1 cellular context compared by ENCODE assay signal in the genomic region with DNA sequence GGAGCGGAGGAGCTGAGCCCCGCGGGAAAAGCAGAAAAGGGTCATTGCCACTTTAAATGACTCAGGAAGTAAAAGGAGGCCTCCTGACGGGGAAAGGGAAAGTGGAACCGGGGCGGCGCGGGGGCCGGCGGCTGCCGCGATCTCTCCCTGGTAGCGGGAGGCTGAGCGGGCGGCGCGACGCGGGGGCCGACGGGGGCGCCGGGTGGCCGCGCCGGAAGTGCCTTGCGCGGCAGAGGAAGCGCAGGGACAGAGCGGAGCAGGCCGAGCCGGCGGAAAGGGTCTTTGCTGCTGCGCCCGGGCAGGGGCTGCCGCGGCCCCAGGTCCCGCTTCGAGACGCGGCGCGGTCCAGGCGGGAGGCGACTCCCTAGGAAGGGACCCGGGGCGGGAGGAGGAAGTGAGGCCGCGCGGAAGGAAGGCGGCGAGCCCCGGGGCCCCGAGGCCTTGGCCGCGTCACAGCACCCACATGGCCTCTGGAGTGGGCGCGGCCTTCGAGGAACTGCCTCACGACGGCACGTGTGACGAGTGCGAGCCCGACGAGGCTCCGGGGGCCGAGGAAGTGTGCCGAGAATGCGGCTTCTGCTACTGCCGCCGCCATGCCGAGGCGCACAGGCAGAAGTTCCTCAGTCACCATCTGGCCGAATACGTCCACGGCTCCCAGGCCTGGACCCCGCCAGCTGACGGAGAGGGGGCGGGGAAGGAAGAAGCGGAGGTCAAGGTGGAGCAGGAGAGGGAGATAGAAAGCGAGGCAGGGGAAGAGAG.
TF ChIP-seq lines count a peak whose summit lies in the region.

A gene with protein sequence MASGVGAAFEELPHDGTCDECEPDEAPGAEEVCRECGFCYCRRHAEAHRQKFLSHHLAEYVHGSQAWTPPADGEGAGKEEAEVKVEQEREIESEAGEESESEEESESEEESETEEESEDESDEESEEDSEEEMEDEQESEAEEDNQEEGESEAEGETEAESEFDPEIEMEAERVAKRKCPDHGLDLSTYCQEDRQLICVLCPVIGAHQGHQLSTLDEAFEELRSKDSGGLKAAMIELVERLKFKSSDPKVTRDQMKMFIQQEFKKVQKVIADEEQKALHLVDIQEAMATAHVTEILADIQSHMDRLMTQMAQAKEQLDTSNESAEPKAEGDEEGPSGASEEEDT (plus strand): TSS at position 127 of the 759 bp plus-strand sequence. CDS start 337 bp downstream, at position 464.

TF ChIP-seq in K562, 482 proteins besides CTCF, POLR2A, EP300 and RAD21 (continued from another document and continues in another):
- TF ChIP-seq, protein P1, sequence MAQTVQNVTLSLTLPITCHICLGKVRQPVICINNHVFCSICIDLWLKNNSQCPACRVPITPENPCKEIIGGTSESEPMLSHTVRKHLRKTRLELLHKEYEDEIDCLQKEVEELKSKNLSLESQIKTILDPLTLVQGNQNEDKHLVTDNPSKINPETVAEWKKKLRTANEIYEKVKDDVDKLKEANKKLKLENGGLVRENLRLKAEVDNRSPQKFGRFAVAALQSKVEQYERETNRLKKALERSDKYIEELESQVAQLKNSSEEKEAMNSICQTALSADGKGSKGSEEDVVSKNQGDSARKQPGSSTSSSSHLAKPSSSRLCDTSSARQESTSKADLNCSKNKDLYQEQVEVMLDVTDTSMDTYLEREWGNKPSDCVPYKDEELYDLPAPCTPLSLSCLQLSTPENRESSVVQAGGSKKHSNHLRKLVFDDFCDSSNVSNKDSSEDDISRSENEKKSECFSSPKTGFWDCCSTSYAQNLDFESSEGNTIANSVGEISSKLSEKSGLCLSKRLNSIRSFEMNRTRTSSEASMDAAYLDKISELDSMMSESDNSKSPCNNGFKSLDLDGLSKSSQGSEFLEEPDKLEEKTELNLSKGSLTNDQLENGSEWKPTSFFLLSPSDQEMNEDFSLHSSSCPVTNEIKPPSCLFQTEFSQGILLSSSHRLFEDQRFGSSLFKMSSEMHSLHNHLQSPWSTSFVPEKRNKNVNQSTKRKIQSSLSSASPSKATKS (CRISPR knock-in tag; IDR thresholded peaks at IDR 0.05): no peak
- no peak for TF ChIP-seq KLF16 (IDR thresholded peaks at IDR 0.05)
- peak; percentile 97 for TF ChIP-seq BHLHE40 (IDR thresholded peaks at IDR 0.05; ENCODE audit: low read length)
- TF ChIP-seq ZNF668 (CRISPR knock-in tag; IDR thresholded peaks at IDR 0.05): no peak
- TF ChIP-seq BDP1 (IDR thresholded peaks at IDR 0.05; ENCODE audit: insufficient read depth, insufficient read length): no peak
- peak; percentile 90 for TF ChIP-seq DIDO1 (tag; IDR thresholded peaks at IDR 0.05; ENCODE audit: low read depth)
- TF ChIP-seq ZNF551 (CRISPR knock-in tag; IDR thresholded peaks at IDR 0.05): no peak
- TF ChIP-seq, protein P2, sequence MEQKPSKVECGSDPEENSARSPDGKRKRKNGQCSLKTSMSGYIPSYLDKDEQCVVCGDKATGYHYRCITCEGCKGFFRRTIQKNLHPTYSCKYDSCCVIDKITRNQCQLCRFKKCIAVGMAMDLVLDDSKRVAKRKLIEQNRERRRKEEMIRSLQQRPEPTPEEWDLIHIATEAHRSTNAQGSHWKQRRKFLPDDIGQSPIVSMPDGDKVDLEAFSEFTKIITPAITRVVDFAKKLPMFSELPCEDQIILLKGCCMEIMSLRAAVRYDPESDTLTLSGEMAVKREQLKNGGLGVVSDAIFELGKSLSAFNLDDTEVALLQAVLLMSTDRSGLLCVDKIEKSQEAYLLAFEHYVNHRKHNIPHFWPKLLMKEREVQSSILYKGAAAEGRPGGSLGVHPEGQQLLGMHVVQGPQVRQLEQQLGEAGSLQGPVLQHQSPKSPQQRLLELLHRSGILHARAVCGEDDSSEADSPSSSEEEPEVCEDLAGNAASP (IDR thresholded peaks at IDR 0.05): no peak
- TF ChIP-seq CBX3 (IDR thresholded peaks at IDR 0.05; ENCODE audit: borderline replicate concordance in 1 of 2, low read length in 2 of 2): peak in 1 of 2 experiments; percentile 98; a peak in 2 of 3 replicates
- no peak for TF ChIP-seq HMGN3 (IDR thresholded peaks at IDR 0.05; ENCODE audit: borderline replicate concordance, extremely low read depth, insufficient read length, low read depth, low read length)
- TF ChIP-seq, protein P3, sequence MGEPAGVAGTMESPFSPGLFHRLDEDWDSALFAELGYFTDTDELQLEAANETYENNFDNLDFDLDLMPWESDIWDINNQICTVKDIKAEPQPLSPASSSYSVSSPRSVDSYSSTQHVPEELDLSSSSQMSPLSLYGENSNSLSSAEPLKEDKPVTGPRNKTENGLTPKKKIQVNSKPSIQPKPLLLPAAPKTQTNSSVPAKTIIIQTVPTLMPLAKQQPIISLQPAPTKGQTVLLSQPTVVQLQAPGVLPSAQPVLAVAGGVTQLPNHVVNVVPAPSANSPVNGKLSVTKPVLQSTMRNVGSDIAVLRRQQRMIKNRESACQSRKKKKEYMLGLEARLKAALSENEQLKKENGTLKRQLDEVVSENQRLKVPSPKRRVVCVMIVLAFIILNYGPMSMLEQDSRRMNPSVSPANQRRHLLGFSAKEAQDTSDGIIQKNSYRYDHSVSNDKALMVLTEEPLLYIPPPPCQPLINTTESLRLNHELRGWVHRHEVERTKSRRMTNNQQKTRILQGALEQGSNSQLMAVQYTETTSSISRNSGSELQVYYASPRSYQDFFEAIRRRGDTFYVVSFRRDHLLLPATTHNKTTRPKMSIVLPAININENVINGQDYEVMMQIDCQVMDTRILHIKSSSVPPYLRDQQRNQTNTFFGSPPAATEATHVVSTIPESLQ (CRISPR knock-in tag; IDR thresholded peaks at IDR 0.05): peak; percentile 100
- no peak for TF ChIP-seq EZH2 (IDR thresholded peaks at IDR 0.05; ENCODE audit: borderline replicate concordance, low read depth, low read length)
- TF ChIP-seq, protein P4, sequence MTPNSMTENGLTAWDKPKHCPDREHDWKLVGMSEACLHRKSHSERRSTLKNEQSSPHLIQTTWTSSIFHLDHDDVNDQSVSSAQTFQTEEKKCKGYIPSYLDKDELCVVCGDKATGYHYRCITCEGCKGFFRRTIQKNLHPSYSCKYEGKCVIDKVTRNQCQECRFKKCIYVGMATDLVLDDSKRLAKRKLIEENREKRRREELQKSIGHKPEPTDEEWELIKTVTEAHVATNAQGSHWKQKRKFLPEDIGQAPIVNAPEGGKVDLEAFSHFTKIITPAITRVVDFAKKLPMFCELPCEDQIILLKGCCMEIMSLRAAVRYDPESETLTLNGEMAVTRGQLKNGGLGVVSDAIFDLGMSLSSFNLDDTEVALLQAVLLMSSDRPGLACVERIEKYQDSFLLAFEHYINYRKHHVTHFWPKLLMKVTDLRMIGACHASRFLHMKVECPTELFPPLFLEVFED (CRISPR knock-in tag; conservative IDR thresholded peaks at IDR 0.05): no peak
- TF ChIP-seq THRAP3 (IDR thresholded peaks at IDR 0.05; ENCODE audit: borderline replicate concordance): no peak
- TF ChIP-seq ARNT (IDR thresholded peaks at IDR 0.05): peak in 1 of 2 experiments; percentile 68; a peak in 2 of 4 replicates
- TF ChIP-seq HEY1 (CRISPR knock-in tag; IDR thresholded peaks at IDR 0.05; ENCODE audit: borderline replicate concordance): no peak
- TF ChIP-seq, protein P5, sequence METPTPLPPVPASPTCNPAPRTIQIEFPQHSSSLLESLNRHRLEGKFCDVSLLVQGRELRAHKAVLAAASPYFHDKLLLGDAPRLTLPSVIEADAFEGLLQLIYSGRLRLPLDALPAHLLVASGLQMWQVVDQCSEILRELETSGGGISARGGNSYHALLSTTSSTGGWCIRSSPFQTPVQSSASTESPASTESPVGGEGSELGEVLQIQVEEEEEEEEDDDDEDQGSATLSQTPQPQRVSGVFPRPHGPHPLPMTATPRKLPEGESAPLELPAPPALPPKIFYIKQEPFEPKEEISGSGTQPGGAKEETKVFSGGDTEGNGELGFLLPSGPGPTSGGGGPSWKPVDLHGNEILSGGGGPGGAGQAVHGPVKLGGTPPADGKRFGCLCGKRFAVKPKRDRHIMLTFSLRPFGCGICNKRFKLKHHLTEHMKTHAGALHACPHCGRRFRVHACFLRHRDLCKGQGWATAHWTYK (CRISPR knock-in tag; IDR thresholded peaks at IDR 0.05): peak; percentile 59; the same call in 1 of the 2 replicates
- TF ChIP-seq DACH1 (IDR thresholded peaks at IDR 0.05; ENCODE audit: partially characterized antibody): peak; percentile 65
- TF ChIP-seq ZFP36 (IDR thresholded peaks at IDR 0.05; ENCODE audit: low read depth, low read length, partially characterized antibody): no peak
- TF ChIP-seq HCFC1 (IDR thresholded peaks at IDR 0.05; ENCODE audit: low read depth, low read length): peak; percentile 62
- no peak for TF ChIP-seq GABPB2 (CRISPR knock-in tag; conservative IDR thresholded peaks at IDR 0.05)
- TF ChIP-seq, protein P6, sequence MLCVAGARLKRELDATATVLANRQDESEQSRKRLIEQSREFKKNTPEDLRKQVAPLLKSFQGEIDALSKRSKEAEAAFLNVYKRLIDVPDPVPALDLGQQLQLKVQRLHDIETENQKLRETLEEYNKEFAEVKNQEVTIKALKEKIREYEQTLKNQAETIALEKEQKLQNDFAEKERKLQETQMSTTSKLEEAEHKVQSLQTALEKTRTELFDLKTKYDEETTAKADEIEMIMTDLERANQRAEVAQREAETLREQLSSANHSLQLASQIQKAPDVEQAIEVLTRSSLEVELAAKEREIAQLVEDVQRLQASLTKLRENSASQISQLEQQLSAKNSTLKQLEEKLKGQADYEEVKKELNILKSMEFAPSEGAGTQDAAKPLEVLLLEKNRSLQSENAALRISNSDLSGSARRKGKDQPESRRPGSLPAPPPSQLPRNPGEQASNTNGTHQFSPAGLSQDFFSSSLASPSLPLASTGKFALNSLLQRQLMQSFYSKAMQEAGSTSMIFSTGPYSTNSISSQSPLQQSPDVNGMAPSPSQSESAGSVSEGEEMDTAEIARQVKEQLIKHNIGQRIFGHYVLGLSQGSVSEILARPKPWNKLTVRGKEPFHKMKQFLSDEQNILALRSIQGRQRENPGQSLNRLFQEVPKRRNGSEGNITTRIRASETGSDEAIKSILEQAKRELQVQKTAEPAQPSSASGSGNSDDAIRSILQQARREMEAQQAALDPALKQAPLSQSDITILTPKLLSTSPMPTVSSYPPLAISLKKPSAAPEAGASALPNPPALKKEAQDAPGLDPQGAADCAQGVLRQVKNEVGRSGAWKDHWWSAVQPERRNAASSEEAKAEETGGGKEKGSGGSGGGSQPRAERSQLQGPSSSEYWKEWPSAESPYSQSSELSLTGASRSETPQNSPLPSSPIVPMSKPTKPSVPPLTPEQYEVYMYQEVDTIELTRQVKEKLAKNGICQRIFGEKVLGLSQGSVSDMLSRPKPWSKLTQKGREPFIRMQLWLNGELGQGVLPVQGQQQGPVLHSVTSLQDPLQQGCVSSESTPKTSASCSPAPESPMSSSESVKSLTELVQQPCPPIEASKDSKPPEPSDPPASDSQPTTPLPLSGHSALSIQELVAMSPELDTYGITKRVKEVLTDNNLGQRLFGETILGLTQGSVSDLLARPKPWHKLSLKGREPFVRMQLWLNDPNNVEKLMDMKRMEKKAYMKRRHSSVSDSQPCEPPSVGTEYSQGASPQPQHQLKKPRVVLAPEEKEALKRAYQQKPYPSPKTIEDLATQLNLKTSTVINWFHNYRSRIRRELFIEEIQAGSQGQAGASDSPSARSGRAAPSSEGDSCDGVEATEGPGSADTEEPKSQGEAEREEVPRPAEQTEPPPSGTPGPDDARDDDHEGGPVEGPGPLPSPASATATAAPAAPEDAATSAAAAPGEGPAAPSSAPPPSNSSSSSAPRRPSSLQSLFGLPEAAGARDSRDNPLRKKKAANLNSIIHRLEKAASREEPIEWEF (CRISPR knock-in tag; IDR thresholded peaks at IDR 0.05): no peak
- TF ChIP-seq POLR2G (IDR thresholded peaks at IDR 0.05; ENCODE audit: low read depth, low read length): peak; percentile 95
- TF ChIP-seq NCOA6 (IDR thresholded peaks at IDR 0.05): no peak
- no peak for TF ChIP-seq HLTF (IDR thresholded peaks at IDR 0.05)
- TF ChIP-seq ZEB2 (IDR thresholded peaks at IDR 0.05): peak; percentile 50; the same call in 1 of the 2 replicates
- TF ChIP-seq, protein P7, sequence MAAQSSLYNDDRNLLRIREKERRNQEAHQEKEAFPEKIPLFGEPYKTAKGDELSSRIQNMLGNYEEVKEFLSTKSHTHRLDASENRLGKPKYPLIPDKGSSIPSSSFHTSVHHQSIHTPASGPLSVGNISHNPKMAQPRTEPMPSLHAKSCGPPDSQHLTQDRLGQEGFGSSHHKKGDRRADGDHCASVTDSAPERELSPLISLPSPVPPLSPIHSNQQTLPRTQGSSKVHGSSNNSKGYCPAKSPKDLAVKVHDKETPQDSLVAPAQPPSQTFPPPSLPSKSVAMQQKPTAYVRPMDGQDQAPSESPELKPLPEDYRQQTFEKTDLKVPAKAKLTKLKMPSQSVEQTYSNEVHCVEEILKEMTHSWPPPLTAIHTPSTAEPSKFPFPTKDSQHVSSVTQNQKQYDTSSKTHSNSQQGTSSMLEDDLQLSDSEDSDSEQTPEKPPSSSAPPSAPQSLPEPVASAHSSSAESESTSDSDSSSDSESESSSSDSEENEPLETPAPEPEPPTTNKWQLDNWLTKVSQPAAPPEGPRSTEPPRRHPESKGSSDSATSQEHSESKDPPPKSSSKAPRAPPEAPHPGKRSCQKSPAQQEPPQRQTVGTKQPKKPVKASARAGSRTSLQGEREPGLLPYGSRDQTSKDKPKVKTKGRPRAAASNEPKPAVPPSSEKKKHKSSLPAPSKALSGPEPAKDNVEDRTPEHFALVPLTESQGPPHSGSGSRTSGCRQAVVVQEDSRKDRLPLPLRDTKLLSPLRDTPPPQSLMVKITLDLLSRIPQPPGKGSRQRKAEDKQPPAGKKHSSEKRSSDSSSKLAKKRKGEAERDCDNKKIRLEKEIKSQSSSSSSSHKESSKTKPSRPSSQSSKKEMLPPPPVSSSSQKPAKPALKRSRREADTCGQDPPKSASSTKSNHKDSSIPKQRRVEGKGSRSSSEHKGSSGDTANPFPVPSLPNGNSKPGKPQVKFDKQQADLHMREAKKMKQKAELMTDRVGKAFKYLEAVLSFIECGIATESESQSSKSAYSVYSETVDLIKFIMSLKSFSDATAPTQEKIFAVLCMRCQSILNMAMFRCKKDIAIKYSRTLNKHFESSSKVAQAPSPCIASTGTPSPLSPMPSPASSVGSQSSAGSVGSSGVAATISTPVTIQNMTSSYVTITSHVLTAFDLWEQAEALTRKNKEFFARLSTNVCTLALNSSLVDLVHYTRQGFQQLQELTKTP (IDR thresholded peaks at IDR 0.05; ENCODE audit: low read depth in 1 of 2, partially characterized antibody in 2 of 2): peak in 1 of 2 experiments; percentile 51
- TF ChIP-seq GTF2A2 (tag; IDR thresholded peaks at IDR 0.05): no peak
- no peak for TF ChIP-seq HNRNPL (IDR thresholded peaks at IDR 0.05; ENCODE audit: low read depth, low read length)
- no peak for TF ChIP-seq ZFPM2 (CRISPR knock-in tag; IDR thresholded peaks at IDR 0.05)
- TF ChIP-seq, protein P8, sequence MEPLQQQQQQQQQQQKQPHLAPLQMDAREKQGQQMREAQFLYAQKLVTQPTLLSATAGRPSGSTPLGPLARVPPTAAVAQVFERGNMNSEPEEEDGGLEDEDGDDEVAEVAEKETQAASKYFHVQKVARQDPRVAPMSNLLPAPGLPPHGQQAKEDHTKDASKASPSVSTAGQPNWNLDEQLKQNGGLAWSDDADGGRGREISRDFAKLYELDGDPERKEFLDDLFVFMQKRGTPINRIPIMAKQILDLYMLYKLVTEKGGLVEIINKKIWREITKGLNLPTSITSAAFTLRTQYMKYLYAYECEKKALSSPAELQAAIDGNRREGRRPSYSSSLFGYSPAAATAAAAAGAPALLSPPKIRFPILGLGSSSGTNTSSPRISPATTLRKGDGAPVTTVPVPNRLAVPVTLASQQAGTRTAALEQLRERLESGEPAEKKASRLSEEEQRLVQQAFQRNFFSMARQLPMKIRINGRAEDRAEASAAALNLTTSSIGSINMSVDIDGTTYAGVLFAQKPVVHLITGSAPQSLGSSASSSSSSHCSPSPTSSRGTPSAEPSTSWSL (CRISPR knock-in tag; IDR thresholded peaks at IDR 0.05; ENCODE audit: borderline replicate concordance): no peak
- TF ChIP-seq SMAD4 (CRISPR knock-in tag; conservative IDR thresholded peaks at IDR 0.05): peak; percentile 94
- peak; percentile 78; the same call in 1 of the 2 replicates for TF ChIP-seq NR2C2 (CRISPR knock-in tag; IDR thresholded peaks at IDR 0.05)
- TF ChIP-seq NR2C2 (tag; IDR thresholded peaks at IDR 0.05): peak; percentile 100
